Comparison of ENCODE assay signal across 1 cellular context in the genomic region with DNA sequence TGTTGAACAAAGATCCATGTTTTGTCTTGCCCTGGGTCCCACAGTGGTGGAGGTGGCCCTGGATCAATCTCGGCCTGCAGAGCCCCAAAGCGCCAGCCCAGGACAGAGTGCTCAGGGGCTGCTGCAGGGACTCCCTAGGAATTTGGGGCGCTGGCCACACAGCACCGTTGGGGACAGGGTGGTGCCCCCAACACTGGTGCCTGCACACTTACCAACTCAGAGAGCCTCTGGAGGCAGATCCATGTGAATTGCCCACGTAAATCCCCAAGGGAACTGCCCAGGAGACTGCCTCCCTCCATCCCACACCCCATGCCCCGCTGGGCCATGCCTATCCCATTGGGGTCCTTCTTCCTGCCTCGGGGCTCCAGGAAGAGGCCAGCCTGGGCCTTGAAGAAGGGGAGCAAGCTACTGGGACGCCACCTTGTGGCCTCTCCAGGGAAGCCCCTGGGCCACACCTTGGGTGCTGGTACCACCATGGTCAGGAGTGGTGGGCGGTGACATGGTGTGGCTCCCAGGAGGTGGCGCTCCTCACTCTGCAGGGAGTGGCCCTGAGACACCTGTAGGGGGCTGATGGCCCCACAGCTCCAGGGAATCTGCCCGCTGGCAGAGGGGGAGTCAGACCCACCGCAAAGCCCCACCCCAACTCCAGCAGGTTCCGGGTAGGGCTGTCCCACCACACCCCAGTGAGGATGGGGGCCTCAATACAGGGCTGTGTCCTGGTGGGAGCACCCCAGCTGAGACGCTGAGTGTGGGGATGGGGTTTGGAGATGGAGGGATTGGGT.
TF ChIP-seq lines count a peak whose summit lies in the region.

No MANE protein-coding gene starts in this region.

TF ChIP-seq in HepG2, 621 proteins besides CTCF, POLR2A, EP300 and RAD21 (continued from another document and continues in another):
- TF ChIP-seq SMARCE1 (IDR thresholded peaks at IDR 0.05; ENCODE audit: borderline replicate concordance) (no peak), ZNF563 (CRISPR knock-in tag; IDR thresholded peaks at IDR 0.05) (no peak), MTA1 (CRISPR knock-in tag; IDR thresholded peaks at IDR 0.05; ENCODE audit: borderline replicate concordance) (0 out of 2 replicates have a peak, but pooled peaks have one; percentile 22), ELF1 (CRISPR knock-in tag; IDR thresholded peaks at IDR 0.05) (peak; percentile 34; the same call in 1 of the 2 replicates), TSC22D2 (CRISPR knock-in tag; IDR thresholded peaks at IDR 0.05; ENCODE audit: borderline replicate concordance) (peak; percentile 49; the same call in 1 of the 2 replicates), ETV6 (CRISPR knock-in tag; conservative IDR thresholded peaks at IDR 0.05) (no peak; the same call in 1 of the 2 replicates), ZNF776 (CRISPR knock-in tag; IDR thresholded peaks at IDR 0.05) (no peak), CBX5 (CRISPR knock-in tag; IDR thresholded peaks at IDR 0.05; ENCODE audit: borderline replicate concordance) (peak; percentile 80; the same call in 1 of the 2 replicates), ZNF737 (CRISPR knock-in tag; IDR thresholded peaks at IDR 0.05; ENCODE audit: borderline replicate concordance) (no peak), HNF4A (CRISPR knock-in tag; IDR thresholded peaks at IDR 0.05) (peak; percentile 37; the same call in 1 of the 2 replicates), KLF16 (CRISPR knock-in tag; IDR thresholded peaks at IDR 0.05) (0 out of 4 replicates have a peak, but pooled peaks of 1 of the 2 experiments have one; percentile 29), SMAD1 (CRISPR knock-in tag; IDR thresholded peaks at IDR 0.05; ENCODE audit: borderline replicate concordance, low read depth) (no peak), BORCS8-MEF2B (CRISPR knock-in tag; IDR thresholded peaks at IDR 0.05) (peak; percentile 20; the same call in 1 of the 2 replicates), ATM (IDR thresholded peaks at IDR 0.05; ENCODE audit: borderline replicate concordance) (no peak), ZNF124 (CRISPR knock-in tag; IDR thresholded peaks at IDR 0.05) (peak; percentile 51; the same call in 1 of the 2 replicates), ZNF350 (CRISPR knock-in tag; IDR thresholded peaks at IDR 0.05; ENCODE audit: borderline replicate concordance, low read depth) (peak; percentile 76; the same call in 1 of the 2 replicates), ZNF180 (CRISPR knock-in tag; IDR thresholded peaks at IDR 0.05; ENCODE audit: borderline replicate concordance, low read depth) (no peak), HMG20A (CRISPR knock-in tag; IDR thresholded peaks at IDR 0.05; ENCODE audit: borderline replicate concordance) (no peak), CHCHD3 (CRISPR knock-in tag; IDR thresholded peaks at IDR 0.05) (no peak), NFYC (CRISPR knock-in tag; IDR thresholded peaks at IDR 0.05) (no peak), SATB2 (CRISPR knock-in tag; IDR thresholded peaks at IDR 0.05) (no peak), ZNF430 (CRISPR knock-in tag; IDR thresholded peaks at IDR 0.05) (no peak), ZKSCAN1 (IDR thresholded peaks at IDR 0.05; ENCODE audit: low read length) (no peak), RFXANK (CRISPR knock-in tag; IDR thresholded peaks at IDR 0.05) (no peak), ZNF331 (CRISPR knock-in tag; IDR thresholded peaks at IDR 0.05) (0 out of 2 replicates have a peak, but pooled peaks have one; percentile 42), HNRNPLL (IDR thresholded peaks at IDR 0.05; ENCODE audit: low read depth, low read length, poor library complexity, severe bottlenecking) (peak; percentile 31), GABPA (IDR thresholded peaks at IDR 0.05; ENCODE audit: low read depth, low read length) (no peak), GABPA (CRISPR knock-in tag; IDR thresholded peaks at IDR 0.05; ENCODE audit: low read depth) (no peak), ZFX (CRISPR knock-in tag; IDR thresholded peaks at IDR 0.05; ENCODE audit: low read depth) (peak; percentile 77), ERF (CRISPR knock-in tag; IDR thresholded peaks at IDR 0.05) (peak; percentile 82), ZNF839 (CRISPR knock-in tag; IDR thresholded peaks at IDR 0.05; ENCODE audit: borderline replicate concordance) (peak; percentile 36; the same call in 1 of the 2 replicates), HES4 (CRISPR knock-in tag; IDR thresholded peaks at IDR 0.05; ENCODE audit: borderline replicate concordance) (no peak)
- TF ChIP-seq, protein P1, sequence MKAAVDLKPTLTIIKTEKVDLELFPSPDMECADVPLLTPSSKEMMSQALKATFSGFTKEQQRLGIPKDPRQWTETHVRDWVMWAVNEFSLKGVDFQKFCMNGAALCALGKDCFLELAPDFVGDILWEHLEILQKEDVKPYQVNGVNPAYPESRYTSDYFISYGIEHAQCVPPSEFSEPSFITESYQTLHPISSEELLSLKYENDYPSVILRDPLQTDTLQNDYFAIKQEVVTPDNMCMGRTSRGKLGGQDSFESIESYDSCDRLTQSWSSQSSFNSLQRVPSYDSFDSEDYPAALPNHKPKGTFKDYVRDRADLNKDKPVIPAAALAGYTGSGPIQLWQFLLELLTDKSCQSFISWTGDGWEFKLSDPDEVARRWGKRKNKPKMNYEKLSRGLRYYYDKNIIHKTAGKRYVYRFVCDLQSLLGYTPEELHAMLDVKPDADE (CRISPR knock-in tag; IDR thresholded peaks at IDR 0.05): no peak
- TF ChIP-seq, protein P2, sequence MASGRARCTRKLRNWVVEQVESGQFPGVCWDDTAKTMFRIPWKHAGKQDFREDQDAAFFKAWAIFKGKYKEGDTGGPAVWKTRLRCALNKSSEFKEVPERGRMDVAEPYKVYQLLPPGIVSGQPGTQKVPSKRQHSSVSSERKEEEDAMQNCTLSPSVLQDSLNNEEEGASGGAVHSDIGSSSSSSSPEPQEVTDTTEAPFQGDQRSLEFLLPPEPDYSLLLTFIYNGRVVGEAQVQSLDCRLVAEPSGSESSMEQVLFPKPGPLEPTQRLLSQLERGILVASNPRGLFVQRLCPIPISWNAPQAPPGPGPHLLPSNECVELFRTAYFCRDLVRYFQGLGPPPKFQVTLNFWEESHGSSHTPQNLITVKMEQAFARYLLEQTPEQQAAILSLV (CRISPR knock-in tag; IDR thresholded peaks at IDR 0.05; ENCODE audit: borderline replicate concordance): no peak
- TF ChIP-seq, protein P3, sequence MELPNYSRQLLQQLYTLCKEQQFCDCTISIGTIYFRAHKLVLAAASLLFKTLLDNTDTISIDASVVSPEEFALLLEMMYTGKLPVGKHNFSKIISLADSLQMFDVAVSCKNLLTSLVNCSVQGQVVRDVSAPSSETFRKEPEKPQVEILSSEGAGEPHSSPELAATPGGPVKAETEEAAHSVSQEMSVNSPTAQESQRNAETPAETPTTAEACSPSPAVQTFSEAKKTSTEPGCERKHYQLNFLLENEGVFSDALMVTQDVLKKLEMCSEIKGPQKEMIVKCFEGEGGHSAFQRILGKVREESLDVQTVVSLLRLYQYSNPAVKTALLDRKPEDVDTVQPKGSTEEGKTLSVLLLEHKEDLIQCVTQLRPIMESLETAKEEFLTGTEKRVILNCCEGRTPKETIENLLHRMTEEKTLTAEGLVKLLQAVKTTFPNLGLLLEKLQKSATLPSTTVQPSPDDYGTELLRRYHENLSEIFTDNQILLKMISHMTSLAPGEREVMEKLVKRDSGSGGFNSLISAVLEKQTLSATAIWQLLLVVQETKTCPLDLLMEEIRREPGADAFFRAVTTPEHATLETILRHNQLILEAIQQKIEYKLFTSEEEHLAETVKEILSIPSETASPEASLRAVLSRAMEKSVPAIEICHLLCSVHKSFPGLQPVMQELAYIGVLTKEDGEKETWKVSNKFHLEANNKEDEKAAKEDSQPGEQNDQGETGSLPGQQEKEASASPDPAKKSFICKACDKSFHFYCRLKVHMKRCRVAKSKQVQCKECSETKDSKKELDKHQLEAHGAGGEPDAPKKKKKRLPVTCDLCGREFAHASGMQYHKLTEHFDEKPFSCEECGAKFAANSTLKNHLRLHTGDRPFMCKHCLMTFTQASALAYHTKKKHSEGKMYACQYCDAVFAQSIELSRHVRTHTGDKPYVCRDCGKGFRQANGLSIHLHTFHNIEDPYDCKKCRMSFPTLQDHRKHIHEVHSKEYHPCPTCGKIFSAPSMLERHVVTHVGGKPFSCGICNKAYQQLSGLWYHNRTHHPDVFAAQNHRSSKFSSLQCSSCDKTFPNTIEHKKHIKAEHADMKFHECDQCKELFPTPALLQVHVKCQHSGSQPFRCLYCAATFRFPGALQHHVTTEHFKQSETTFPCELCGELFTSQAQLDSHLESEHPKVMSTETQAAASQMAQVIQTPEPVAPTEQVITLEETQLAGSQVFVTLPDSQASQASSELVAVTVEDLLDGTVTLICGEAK (IDR thresholded peaks at IDR 0.05): no peak
- TF ChIP-seq, protein P3 (CRISPR knock-in tag; IDR thresholded peaks at IDR 0.05): no peak
- TF ChIP-seq, protein P4, sequence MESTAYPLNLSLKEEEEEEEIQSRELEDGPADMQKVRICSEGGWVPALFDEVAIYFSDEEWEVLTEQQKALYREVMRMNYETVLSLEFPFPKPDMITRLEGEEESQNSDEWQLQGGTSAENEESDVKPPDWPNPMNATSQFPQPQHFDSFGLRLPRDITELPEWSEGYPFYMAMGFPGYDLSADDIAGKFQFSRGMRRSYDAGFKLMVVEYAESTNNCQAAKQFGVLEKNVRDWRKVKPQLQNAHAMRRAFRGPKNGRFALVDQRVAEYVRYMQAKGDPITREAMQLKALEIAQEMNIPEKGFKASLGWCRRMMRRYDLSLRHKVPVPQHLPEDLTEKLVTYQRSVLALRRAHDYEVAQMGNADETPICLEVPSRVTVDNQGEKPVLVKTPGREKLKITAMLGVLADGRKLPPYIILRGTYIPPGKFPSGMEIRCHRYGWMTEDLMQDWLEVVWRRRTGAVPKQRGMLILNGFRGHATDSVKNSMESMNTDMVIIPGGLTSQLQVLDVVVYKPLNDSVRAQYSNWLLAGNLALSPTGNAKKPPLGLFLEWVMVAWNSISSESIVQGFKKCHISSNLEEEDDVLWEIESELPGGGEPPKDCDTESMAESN (CRISPR knock-in tag; conservative IDR thresholded peaks at IDR 0.05): 0 out of 2 replicates have a peak, but pooled peaks have one; percentile 46
- TF ChIP-seq, protein P5, sequence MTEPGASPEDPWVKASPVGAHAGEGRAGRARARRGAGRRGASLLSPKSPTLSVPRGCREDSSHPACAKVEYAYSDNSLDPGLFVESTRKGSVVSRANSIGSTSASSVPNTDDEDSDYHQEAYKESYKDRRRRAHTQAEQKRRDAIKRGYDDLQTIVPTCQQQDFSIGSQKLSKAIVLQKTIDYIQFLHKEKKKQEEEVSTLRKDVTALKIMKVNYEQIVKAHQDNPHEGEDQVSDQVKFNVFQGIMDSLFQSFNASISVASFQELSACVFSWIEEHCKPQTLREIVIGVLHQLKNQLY (CRISPR knock-in tag; IDR thresholded peaks at IDR 0.05): no peak
- TF ChIP-seq, protein P6, sequence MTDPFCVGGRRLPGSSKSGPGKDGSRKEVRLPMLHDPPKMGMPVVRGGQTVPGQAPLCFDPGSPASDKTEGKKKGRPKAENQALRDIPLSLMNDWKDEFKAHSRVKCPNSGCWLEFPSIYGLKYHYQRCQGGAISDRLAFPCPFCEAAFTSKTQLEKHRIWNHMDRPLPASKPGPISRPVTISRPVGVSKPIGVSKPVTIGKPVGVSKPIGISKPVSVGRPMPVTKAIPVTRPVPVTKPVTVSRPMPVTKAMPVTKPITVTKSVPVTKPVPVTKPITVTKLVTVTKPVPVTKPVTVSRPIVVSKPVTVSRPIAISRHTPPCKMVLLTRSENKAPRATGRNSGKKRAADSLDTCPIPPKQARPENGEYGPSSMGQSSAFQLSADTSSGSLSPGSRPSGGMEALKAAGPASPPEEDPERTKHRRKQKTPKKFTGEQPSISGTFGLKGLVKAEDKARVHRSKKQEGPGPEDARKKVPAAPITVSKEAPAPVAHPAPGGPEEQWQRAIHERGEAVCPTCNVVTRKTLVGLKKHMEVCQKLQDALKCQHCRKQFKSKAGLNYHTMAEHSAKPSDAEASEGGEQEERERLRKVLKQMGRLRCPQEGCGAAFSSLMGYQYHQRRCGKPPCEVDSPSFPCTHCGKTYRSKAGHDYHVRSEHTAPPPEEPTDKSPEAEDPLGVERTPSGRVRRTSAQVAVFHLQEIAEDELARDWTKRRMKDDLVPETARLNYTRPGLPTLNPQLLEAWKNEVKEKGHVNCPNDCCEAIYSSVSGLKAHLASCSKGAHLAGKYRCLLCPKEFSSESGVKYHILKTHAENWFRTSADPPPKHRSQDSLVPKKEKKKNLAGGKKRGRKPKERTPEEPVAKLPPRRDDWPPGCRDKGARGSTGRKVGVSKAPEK (CRISPR knock-in tag; IDR thresholded peaks at IDR 0.05; ENCODE audit: borderline replicate concordance): peak; percentile 39; the same call in 1 of the 2 replicates
